In genomic region chr2:218920504-218920903, GRCh38 we compare ENCODE assay signal across 2 cellular contexts.
TF ChIP-seq lines count a peak whose summit lies in the region.

No MANE protein-coding gene starts in this region.

TF ChIP-seq in HepG2, 621 proteins besides CTCF, POLR2A, EP300 and RAD21:
- TF ChIP-seq KLF12 (CRISPR knock-in tag; IDR thresholded peaks at IDR 0.05; ENCODE audit: borderline replicate concordance) (no peak), ZNF281 (CRISPR knock-in tag; IDR thresholded peaks at IDR 0.05; ENCODE audit: borderline replicate concordance) (no peak), MAFK (conservative IDR thresholded peaks at IDR 0.05 in 1 of 2, IDR thresholded peaks at IDR 0.05 in 1 of 2; ENCODE audit: low read length in 2 of 2) (peak in 1 of 2 experiments; percentile 65; a peak in 2 of 4 replicates), SETDB1 (CRISPR knock-in tag; IDR thresholded peaks at IDR 0.05; ENCODE audit: borderline replicate concordance) (no peak), MAFF (IDR thresholded peaks at IDR 0.05; ENCODE audit: low read depth, low read length) (peak; percentile 55; the same call in 1 of the 2 replicates), CCAR2 (optimal IDR thresholded peaks at IDR 0.05; ENCODE audit: low read depth, low read length) (no peak)

TF ChIP-seq in HEK293, 187 proteins besides CTCF, POLR2A, EP300 and RAD21:
- no peak for TF ChIP-seq ZNF529 (tag by site-specific recombination; IDR thresholded peaks at IDR 0.05; ENCODE audit: insufficient replicate concordance)
- TF ChIP-seq RBAK (tag by site-specific recombination; IDR thresholded peaks at IDR 0.05), result no peak
- TF ChIP-seq ZNF580 (tag by site-specific recombination; IDR thresholded peaks at IDR 0.05), result no peak
- 0 out of 2 replicates have a peak, but pooled peaks have one; percentile 16 for TF ChIP-seq PRDM1 (tag by site-specific recombination; IDR thresholded peaks at IDR 0.05)
- no peak for TF ChIP-seq KLF10 (tag by site-specific recombination; IDR thresholded peaks at IDR 0.05)
- TF ChIP-seq ZNF23 (tag by site-specific recombination; IDR thresholded peaks at IDR 0.05; ENCODE audit: borderline replicate concordance), result no peak
- TF ChIP-seq ZSCAN23 (tag by site-specific recombination; IDR thresholded peaks at IDR 0.05), result no peak
